In the genomic region with DNA sequence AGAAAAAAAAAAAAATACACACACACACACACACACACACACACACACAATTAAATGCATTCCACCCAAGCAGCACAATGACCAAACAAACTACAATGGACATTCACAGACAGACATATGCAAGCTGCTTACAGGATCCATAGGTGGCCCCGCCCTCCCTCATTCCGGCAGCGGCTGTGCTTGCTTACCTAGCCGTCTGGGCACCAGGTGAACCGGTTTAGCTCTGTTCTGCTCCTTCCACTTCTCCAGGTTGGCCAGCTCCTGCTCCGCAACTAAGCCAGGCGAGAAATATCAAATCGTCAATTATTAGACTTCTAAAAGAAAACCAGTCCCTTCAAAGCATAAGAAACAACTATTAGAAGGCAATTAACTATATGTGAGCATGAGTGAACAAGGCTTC, we compare ENCODE assay signal across 14 cellular contexts. TPM values are rescaled to one million over a fixed set of nuclear protein-coding genes. Genes with fewer than 3 reads are reported as not detected.
DNase-seq lines count a peak whose midpoint lies in the region; ATAC-seq, FAIRE-seq and TF ChIP-seq lines count a peak whose summit lies in the region.
"Had no signal": no experiment of that assay in that cellular context is flagged by ENCODE, and none has a peak within 500 bp of the region (broad histone marks: within the 10 kb centered on the region; RNA-seq: fewer than 3 reads in every experiment).

No MANE protein-coding gene starts in this region.

- H3K27me3 Mint-ChIP-seq in T-cell: no peaks in the 10 kb centered on the region
- H3K27me3 Mint-ChIP-seq: activated CD4-positive, alpha-beta memory T cell treated with anti-CD3 and anti-CD28 coated beads, Interleukin-2, amount 10 ng/mL, durations not matched to agents 7 days and 5 days had no signal

- H3K4me1 Mint-ChIP-seq in T-cell: peaks cover 22 to 34% (median 22%) of the 10 kb centered on the region in 3 donors

- peaks cover 41% of the 10 kb centered on the region for H3K36me3 Mint-ChIP-seq in T-cell

- H2BK5ac ChIP-seq in mesendoderm (ENCODE audit: low read length): no peak overlapping the region

- TF ChIP-seq RAD21 in HepG2 (CRISPR knock-in tag; IDR thresholded peaks at IDR 0.05): no peak

- H3K27ac Mint-ChIP-seq in T-cell: no peak overlapping the region

- POLR2A ChIA-PET in HepG2 (lab: Yijun Ruan, JAX): no interaction called here
- POLR2A ChIA-PET in T-cell (lab: Charles Lee): interaction anchor here (0.6 to 0.7 kb wide), 2 partner anchors 20 to 32 kb away, joined by 7 to 9 read pairs; no protein-coding TSS in a partner anchor

- no peak for FAIRE-seq in HepG2 (lab: Jason Lieb, UNC)

- no peak for TF ChIP-seq POLR2A in HepG2 (IDR thresholded peaks at IDR 0.05; ENCODE audit: insufficient read depth in 1 of 2, low read depth in 2 of 2, low read length in 2 of 2)
- no peak for TF ChIP-seq POLR2A in right lobe of liver (IDR thresholded peaks at IDR 0.05)
- TF ChIP-seq POLR2A in breast epithelium (IDR thresholded peaks at IDR 0.05): no peak
- TF ChIP-seq POLR2A in GM18505 (IDR thresholded peaks at IDR 0.05; ENCODE audit: borderline replicate concordance, extremely low read depth, insufficient read depth, insufficient read length): no peak

- H3K36me3 ChIP-seq in HepG2 (replicated peaks in 1 of 2; ENCODE audit: control insufficient read depth in 1 of 2, insufficient read depth in 2 of 2, low read length in 2 of 2) (no peaks in the 10 kb centered on the region), right lobe of liver (no peaks in the 10 kb centered on the region), breast epithelium (no peaks in the 10 kb centered on the region), mesendoderm (ENCODE audit: control insufficient read depth, insufficient read depth, low read length) (no peaks in the 10 kb centered on the region), MM.1S (replicated peaks; ENCODE audit: insufficient read depth, low read length) (no peaks in the 10 kb centered on the region)
- H3K36me3 ChIP-seq: brain microvascular endothelial cell had no signal

- intact Hi-C loops in HepG2 (cut with micrococcal nuclease; ENCODE audit: unreplicated experiment): loop anchor here (1.0 to 2.0 kb wide), 3 partner anchors 163 to 906 kb away; no protein-coding TSS in a partner anchor
- intact Hi-C loops in right lobe of liver (cut with DNase I): no loop called here
- intact Hi-C loops in breast epithelium (cut with DNase I; ENCODE audit: low total_unique reads): no loop called here

- H3K9me3 ChIP-seq in HepG2 (ENCODE audit: low read length) (no peaks in the 10 kb centered on the region), right lobe of liver (no peaks in the 10 kb centered on the region), breast epithelium (no peaks in the 10 kb centered on the region), MM.1S (replicated peaks; ENCODE audit: insufficient read depth, low read length) (no peaks in the 10 kb centered on the region)
- H3K9me3 ChIP-seq: heart left ventricle, spleen, testis had no signal

- peak; percentile 41; the same call in 2 of the 3 replicates for ATAC-seq in HepG2
- ATAC-seq in right lobe of liver: no peak
- ATAC-seq in GM18505 (IDR thresholded peaks at IDR 0.05; ENCODE audit: unreplicated experiment): no peak
- no peak for ATAC-seq in T-cell (replicated peaks in 1 of 4)

- CTCF ChIA-PET in HepG2 (lab: Yijun Ruan, JAX; ENCODE audit: low intra/inter-chr PET ratio, low total read pairs) (interaction anchor here (2.9 kb wide), 2 partner anchors 163 to 836 kb away, joined by 15 to 23 read pairs; no protein-coding TSS in a partner anchor), T-cell (lab: Charles Lee) (interaction anchor here (0.6 to 2.3 kb wide), 23 partner anchors 8 to 1984 kb away, joined by 3 to 9 read pairs (median 5); a partner anchor contains a TSS)

- no peaks in the 10 kb centered on the region for H3K79me1 ChIP-seq in mesendoderm (ENCODE audit: low read length)

- no peak for TF ChIP-seq CTCF in HepG2 (CRISPR knock-in tag; IDR thresholded peaks at IDR 0.05)
- TF ChIP-seq CTCF in right lobe of liver (IDR thresholded peaks at IDR 0.05): no peak
- no peak for TF ChIP-seq CTCF in breast epithelium (IDR thresholded peaks at IDR 0.05)
- TF ChIP-seq CTCF in MM.1S (IDR thresholded peaks at IDR 0.05; ENCODE audit: low read length): no peak

- peak overlapping the region; percentile 3 for H3K56ac ChIP-seq in mesendoderm (ENCODE audit: low read length)

- no peak overlapping the region for H2AFZ ChIP-seq in HepG2 (ENCODE audit: low read length)
- no peak overlapping the region for H2AFZ ChIP-seq in MM.1S (ENCODE audit: low read length)

- H2BK120ac ChIP-seq in mesendoderm (ENCODE audit: low read depth, low read length): no peak overlapping the region

- no peak overlapping the region for H3K4me3 Mint-ChIP-seq in T-cell
- H3K4me3 Mint-ChIP-seq: activated CD4-positive, alpha-beta memory T cell treated with anti-CD3 and anti-CD28 coated beads, Interleukin-2, amount 10 ng/mL, durations not matched to agents 7 days and 5 days had no signal

- no peak overlapping the region for H3K4ac ChIP-seq in mesendoderm (ENCODE audit: low read depth, low read length)

- no peak overlapping the region for H4K5ac ChIP-seq in mesendoderm (ENCODE audit: low read length)

- no peak overlapping the region for H3K23ac ChIP-seq in mesendoderm (ENCODE audit: low read length)

- in situ Hi-C loops in HepG2 (cut with HindIII; ENCODE audit: extremely low pct_ligation_motif_present, low pct_unique_long_range_greater_than_20kb): loop anchor here (25.0 kb wide), 1 partner anchor 843 kb away; no protein-coding TSS in a partner anchor

- H3K27me3 ChIP-seq in HepG2 (ENCODE audit: control insufficient read depth in 1 of 2, insufficient read depth in 2 of 2, low read length in 2 of 2): no peaks in the 10 kb centered on the region
- no peaks in the 10 kb centered on the region for H3K27me3 ChIP-seq in right lobe of liver
- no peaks in the 10 kb centered on the region for H3K27me3 ChIP-seq in breast epithelium
- no peaks in the 10 kb centered on the region for H3K27me3 ChIP-seq in mesendoderm (ENCODE audit: insufficient read depth, low read length, poor library complexity)
- no peaks in the 10 kb centered on the region for H3K27me3 ChIP-seq in MM.1S (replicated peaks; ENCODE audit: insufficient read depth, low read length)
- H3K27me3 ChIP-seq: brain microvascular endothelial cell, heart left ventricle, spleen, testis had no signal

- H3K4me1 ChIP-seq in HepG2 (ENCODE audit: insufficient read depth, low read length) (no peaks in the 10 kb centered on the region), right lobe of liver (peaks cover 0 to 9% (median 0%) of the 10 kb centered on the region in 4 donors), breast epithelium (no peaks in the 10 kb centered on the region), mesendoderm (ENCODE audit: control insufficient read depth, low read depth, low read length) (peaks cover 11% of the 10 kb centered on the region), MM.1S (ENCODE audit: low read length) (no peaks in the 10 kb centered on the region)
- H3K4me1 ChIP-seq: testis had no signal

- BruUV-seq in HepG2 (replicated peaks; lab: Mats Ljungman, UMichigan): no TSS peak

- no peaks in the 10 kb centered on the region for H3K9me2 ChIP-seq in MM.1S (replicated peaks; ENCODE audit: insufficient read depth, low read length)

- 31% methylated on average over 8 of the region's 8 CpGs for WGBS in HepG2 (ENCODE audit: low lambda C conversion rate)
- 81% methylated on average over 8 of the region's 8 CpGs for WGBS in right lobe of liver (ENCODE audit: insufficient coverage, low coverage, low lambda C conversion rate, missing lambda C conversion rate)
- WGBS in mesendoderm (ENCODE audit: extremely low coverage, insufficient coverage, low lambda C conversion rate): no CpG with 5 or more reads among the region's 8 CpGs

- H4K20me1 ChIP-seq in HepG2 (ENCODE audit: insufficient read depth, low read length): no peaks in the 10 kb centered on the region
- no peaks in the 10 kb centered on the region for H4K20me1 ChIP-seq in MM.1S (ENCODE audit: insufficient read depth, low read length)

- no peaks in the 10 kb centered on the region for H3K9me3 Mint-ChIP-seq in T-cell
- H3K9me3 Mint-ChIP-seq: activated CD4-positive, alpha-beta memory T cell treated with anti-CD3 and anti-CD28 coated beads, Interleukin-2, amount 10 ng/mL, durations not matched to agents 7 days and 5 days had no signal

- no peak overlapping the region for H4K8ac ChIP-seq in mesendoderm (ENCODE audit: low read depth, low read length)

- H3F3A ChIP-seq in MM.1S (ENCODE audit: insufficient read depth, low read length): no peaks in the 10 kb centered on the region

- H3K79me2 ChIP-seq in HepG2 (ENCODE audit: insufficient read depth, low read length) (no peaks in the 10 kb centered on the region), mesendoderm (ENCODE audit: control insufficient read depth, insufficient read depth, low read length) (no peaks in the 10 kb centered on the region), MM.1S (ENCODE audit: low read length) (no peaks in the 10 kb centered on the region)

- TF ChIP-seq EP300 in HepG2 (IDR thresholded peaks at IDR 0.05; ENCODE audit: low read depth in 2 of 2, low read length in 2 of 2) (no peak), HepG2 (CRISPR knock-in tag; IDR thresholded peaks at IDR 0.05; ENCODE audit: borderline replicate concordance) (no peak)

- H3K4me3 ChIP-seq in HepG2 (replicated peaks in 1 of 3; ENCODE audit: insufficient read depth in 1 of 3, low read depth in 2 of 3, low read length in 3 of 3) (no peak overlapping the region), right lobe of liver (no peak overlapping the region), breast epithelium (no peak overlapping the region), mesendoderm (ENCODE audit: low read length) (no peak overlapping the region), MM.1S (ENCODE audit: low read length) (no peak overlapping the region)
- H3K4me3 ChIP-seq: heart left ventricle, spleen, testis had no signal

- no peak overlapping the region for H2BK15ac ChIP-seq in mesendoderm (replicated peaks; ENCODE audit: low read depth)

- H3K27ac ChIP-seq in HepG2 (ENCODE audit: extremely low read length, insufficient read depth, low read length) (no peak overlapping the region), right lobe of liver (no peak overlapping the region), breast epithelium (no peak overlapping the region), mesendoderm (ENCODE audit: low read depth, low read length) (no peak overlapping the region), MM.1S (ENCODE audit: low read length) (no peak overlapping the region)
- H3K27ac ChIP-seq: brain microvascular endothelial cell, heart left ventricle, spleen, testis had no signal

- H3K4me2 ChIP-seq in HepG2 (ENCODE audit: low read depth, low read length): no peak overlapping the region
- no peak overlapping the region for H3K4me2 ChIP-seq in mesendoderm (ENCODE audit: low read length)
- no peak overlapping the region for H3K4me2 ChIP-seq in MM.1S (ENCODE audit: low read depth, low read length)

- no peak overlapping the region for H3K9ac ChIP-seq in HepG2 (ENCODE audit: insufficient read depth, low read depth, low read length)
- no peak overlapping the region for H3K9ac ChIP-seq in mesendoderm (ENCODE audit: low read length)
- H3K9ac ChIP-seq in MM.1S (ENCODE audit: low read length): no peak overlapping the region

- no peak overlapping the region for H3K18ac ChIP-seq in mesendoderm (ENCODE audit: low read length)

- no peak for DNase-seq in HepG2 (ENCODE audit: low spot score)
- no peak for DNase-seq in right lobe of liver
- DNase-seq in breast epithelium (ENCODE audit: low spot score in 2 of 2): peak; percentile 28 to 69
- DNase-seq in mesendoderm: peak; percentile 60
- DNase-seq in MM.1S: no peak
- no peak for DNase-seq in activated naive CD4-positive, alpha-beta T cell treated with Interleukin-2 at 50 U/mL for 16 hours
- no peak for DNase-seq in T-cell
- DNase-seq: activated gamma-delta T cell had no signal

- no peak overlapping the region for H2AK5ac ChIP-seq in mesendoderm (ENCODE audit: low read length)

RNA-seq across cellular contexts. Expression of a gene that starts 23.1 kb away (rescaled TPM):
- not detected in 2 replicates for total RNA-seq in HepG2 (2016; rRNA removed; fragmentation: Illumina TruSeq; extraction: Trizol)
- not detected in 2 replicates for total RNA-seq in HepG2 (2016; cell fraction: cytosol; rRNA removed; fragmentation: Illumina TruSeq; extraction: Trizol; ENCODE audit: low read depth)
- not detected in 2 replicates for total RNA-seq in HepG2 (2016; cell fraction: insoluble cytoplasmic fraction; rRNA removed; fragmentation: Illumina TruSeq; extraction: Trizol)
- not detected in 2 replicates for total RNA-seq in HepG2 (2016; cell fraction: membrane; rRNA removed; fragmentation: Illumina TruSeq; extraction: Trizol)
- not detected in 2 replicates for total RNA-seq in HepG2 (2016; cell fraction: nucleus; rRNA removed; fragmentation: Illumina TruSeq; extraction: Trizol)
- polyA plus RNA-seq in HepG2 (2011; rRNA removed): 0.03 TPM in 1 of 2 replicates, not detected in the other
- not detected in 2 replicates for polyA plus RNA-seq in HepG2 (2011; cell fraction: cytosol; rRNA removed)
- not detected in 2 replicates for polyA plus RNA-seq in HepG2 (2011; cell fraction: nucleus; rRNA removed)
- not detected in 2 replicates for polyA plus RNA-seq in HepG2 (2012)
- not detected in 2 replicates for polyA plus RNA-seq in HepG2 (2016; cell fraction: cytosol; fragmentation: Illumina TruSeq; extraction: Trizol; ENCODE audit: low read depth)
- not detected in 2 replicates for polyA plus RNA-seq in HepG2 (2016; cell fraction: insoluble cytoplasmic fraction; fragmentation: Illumina TruSeq; extraction: Trizol; ENCODE audit: low read depth)
- polyA plus RNA-seq in HepG2 (2016; cell fraction: membrane; fragmentation: Illumina TruSeq; extraction: Trizol; ENCODE audit: low read depth): not detected in 2 replicates
- not detected in 2 replicates for polyA plus RNA-seq in HepG2 (2016; cell fraction: nucleus; fragmentation: Illumina TruSeq; extraction: Trizol; ENCODE audit: insufficient read depth, low read depth)
- not detected in 2 replicates for polyA minus RNA-seq in HepG2 (2011; rRNA and poly(A)+ RNA removed; ENCODE audit: low replicate concordance)
- not detected in 2 replicates for polyA minus RNA-seq in HepG2 (2011; cell fraction: cytosol; rRNA and poly(A)+ RNA removed)
- polyA minus RNA-seq in HepG2 (2011; cell fraction: nucleus; rRNA and poly(A)+ RNA removed): not detected in 2 replicates
- total RNA-seq in right lobe of liver: 1 to 10 TPM; 2.5 to 9.9 (median 5.2) TPM
- 1 to 10 TPM; 5.0 to 6.6 (median 5.1) TPM for total RNA-seq in breast epithelium
- polyA plus RNA-seq in mesendoderm (2013, experiment 1 of 2): 1.8 TPM
- polyA plus RNA-seq in mesendoderm (2013, experiment 2 of 2): 2.0 TPM
- total RNA-seq in T-cell: 10 to 100 TPM; 15.3 to 29.9 (median 28.5) TPM

RNA-seq across cellular contexts. Expression of a gene that starts 54.5 kb away (rescaled TPM):
- total RNA-seq in HepG2 (2016; rRNA removed; fragmentation: Illumina TruSeq; extraction: Trizol) (21.5 and 23.0 TPM in 2 replicates), right lobe of liver (1 to 10 TPM; 4.1 to 9.4 (median 6.9) TPM), breast epithelium (10 to 100 TPM in 2 of 3 donors, 1 to 10 TPM in 1; 9.2 to 14.4 (median 12.9) TPM), T-cell (10 to 100 TPM in 1 of 5 donors, 1 to 10 TPM in 4; 4.4 to 10.8 (median 8.5) TPM)
- total RNA-seq in HepG2 (2016; cell fraction: cytosol; rRNA removed; fragmentation: Illumina TruSeq; extraction: Trizol; ENCODE audit: low read depth): 12.1 and 13.1 TPM in 2 replicates
- 19.6 and 23.8 TPM in 2 replicates for total RNA-seq in HepG2 (2016; cell fraction: insoluble cytoplasmic fraction; rRNA removed; fragmentation: Illumina TruSeq; extraction: Trizol)
- total RNA-seq in HepG2 (2016; cell fraction: membrane; rRNA removed; fragmentation: Illumina TruSeq; extraction: Trizol): 10.2 and 13.9 TPM in 2 replicates
- total RNA-seq in HepG2 (2016; cell fraction: nucleus; rRNA removed; fragmentation: Illumina TruSeq; extraction: Trizol): 16.2 and 16.9 TPM in 2 replicates
- polyA plus RNA-seq in HepG2 (2011; rRNA removed): 27.2 and 31.9 TPM in 2 replicates
- polyA plus RNA-seq in HepG2 (2011; cell fraction: cytosol; rRNA removed): 23.4 and 24.2 TPM in 2 replicates
- polyA plus RNA-seq in HepG2 (2011; cell fraction: nucleus; rRNA removed): 6.0 and 7.0 TPM in 2 replicates
- 12.1 and 12.9 TPM in 2 replicates for polyA plus RNA-seq in HepG2 (2012)
- 15.4 and 21.7 TPM in 2 replicates for polyA plus RNA-seq in HepG2 (2016; cell fraction: cytosol; fragmentation: Illumina TruSeq; extraction: Trizol; ENCODE audit: low read depth)
- 20.3 TPM in 2 replicates for polyA plus RNA-seq in HepG2 (2016; cell fraction: insoluble cytoplasmic fraction; fragmentation: Illumina TruSeq; extraction: Trizol; ENCODE audit: low read depth)
- polyA plus RNA-seq in HepG2 (2016; cell fraction: membrane; fragmentation: Illumina TruSeq; extraction: Trizol; ENCODE audit: low read depth): 9.1 and 11.0 TPM in 2 replicates
- 22.8 and 24.6 TPM in 2 replicates for polyA plus RNA-seq in HepG2 (2016; cell fraction: nucleus; fragmentation: Illumina TruSeq; extraction: Trizol; ENCODE audit: insufficient read depth, low read depth)
- polyA minus RNA-seq in HepG2 (2011; rRNA and poly(A)+ RNA removed; ENCODE audit: low replicate concordance): 6.5 and 21.0 TPM in 2 replicates
- polyA minus RNA-seq in HepG2 (2011; cell fraction: cytosol; rRNA and poly(A)+ RNA removed): 12.3 and 14.1 TPM in 2 replicates
- polyA minus RNA-seq in HepG2 (2011; cell fraction: nucleus; rRNA and poly(A)+ RNA removed): 17.4 and 18.0 TPM in 2 replicates
- 3.6 TPM for polyA plus RNA-seq in mesendoderm (2013, experiment 1 of 2)
- 3.7 TPM for polyA plus RNA-seq in mesendoderm (2013, experiment 2 of 2)

Comparison
In these comparisons a context has a peak if more than half of its experiments do, and no peak if none do; other contexts are left out.
1. DNase-seq: peak in breast epithelium (2 of 2) and mesendoderm (single experiment); none in HepG2 (single experiment), right lobe of liver (0 of 3), MM.1S (single experiment), activated naive CD4-positive, alpha-beta T cell treated with Interleukin-2 at 50 U/mL for 16 hours (single experiment) and T-cell (0 of 34).